8 cellular contexts compared by ENCODE assay signal in genomic region chr1:36150296-36151132, GRCh38. TPM values are rescaled to one million over a fixed set of nuclear protein-coding genes. Genes with fewer than 3 reads are reported as not detected.
DNase-seq lines count a peak whose midpoint lies in the region; ATAC-seq and TF ChIP-seq lines count a peak whose summit lies in the region.

No MANE protein-coding gene starts in this region.

- DNase-seq in AG09309 (ENCODE audit: low read depth) (peak; percentile 81), NCI-H446 treated with DMSO at 0.1 percent for 48 hours (lab: John Stamatoyannopoulos, UW) (peak; percentile 91), left colon (peak; percentile 88 to 97)
- peak; percentile 48 to 61 for DNase-seq in activated CD4-positive, alpha-beta T cell treated with anti-CD3 and anti-CD28 coated beads for 24 hours (ENCODE audit: low read depth in 2 of 2)
- peak; percentile 80 for DNase-seq in stimulated activated CD4-positive, alpha-beta T cell treated with anti-CD3 and anti-CD28 coated beads, Interleukin-1b, Interleukin-23, amount 100 ng/mL, for 48 hours

- H3K27ac ChIP-seq in cingulate gyrus (ENCODE audit: low read depth, low read length), result peak overlapping the region; percentile 89

- intact Hi-C loops in left colon (cut with DNase I, micrococcal nuclease), result no loop called here

- in situ Hi-C loops in GM18951 (cut with MboI; ENCODE audit: low sequenced_read_pairs, unreplicated experiment), result no loop called here

- H3K4me3 ChIP-seq in AG09309 (ENCODE audit: control insufficient read depth, low read depth, low read length), result peak overlapping the region; percentile 22

- ATAC-seq in HG03342 (IDR thresholded peaks at IDR 0.05; ENCODE audit: unreplicated experiment) (peak; percentile 37), left colon (peak; percentile 75)

- no peak for TF ChIP-seq CTCF in AG09309 (IDR thresholded peaks at IDR 0.05; ENCODE audit: control insufficient read depth, insufficient read depth, low read depth, low read length, missing control alignments)

- TF ChIP-seq POLR2A in GM18951 (IDR thresholded peaks at IDR 0.05; ENCODE audit: extremely low read depth, insufficient read depth, insufficient read length), result peak; percentile 63

RNA-seq across cellular contexts. Expression of gene TRAPPC3, which starts 1.2 kb away (rescaled TPM):
- total RNA-seq in left colon, result 10 to 100 TPM; 62.4 to 63.0 TPM

RNA-seq across cellular contexts. Expression of gene MAP7D1, which starts 5.4 kb away (rescaled TPM):
- total RNA-seq in left colon, result 10 to 100 TPM; 38.3 to 62.5 TPM

RNA-seq across cellular contexts. Expression of gene COL8A2, which starts 25.5 kb away (rescaled TPM):
- 1 to 10 TPM in 1 of 2 donors, under 1 TPM in 1; 0.55 to 1.8 TPM for total RNA-seq in left colon

Comparison
In these comparisons a context has a peak if more than half of its experiments do, and no peak if none do; other contexts are left out.
1. Peak in every context shown above with its lines: DNase-seq, ATAC-seq, H3K4me3 ChIP-seq and H3K27ac ChIP-seq.